13 cellular contexts compared by ENCODE assay signal in the genomic region with DNA sequence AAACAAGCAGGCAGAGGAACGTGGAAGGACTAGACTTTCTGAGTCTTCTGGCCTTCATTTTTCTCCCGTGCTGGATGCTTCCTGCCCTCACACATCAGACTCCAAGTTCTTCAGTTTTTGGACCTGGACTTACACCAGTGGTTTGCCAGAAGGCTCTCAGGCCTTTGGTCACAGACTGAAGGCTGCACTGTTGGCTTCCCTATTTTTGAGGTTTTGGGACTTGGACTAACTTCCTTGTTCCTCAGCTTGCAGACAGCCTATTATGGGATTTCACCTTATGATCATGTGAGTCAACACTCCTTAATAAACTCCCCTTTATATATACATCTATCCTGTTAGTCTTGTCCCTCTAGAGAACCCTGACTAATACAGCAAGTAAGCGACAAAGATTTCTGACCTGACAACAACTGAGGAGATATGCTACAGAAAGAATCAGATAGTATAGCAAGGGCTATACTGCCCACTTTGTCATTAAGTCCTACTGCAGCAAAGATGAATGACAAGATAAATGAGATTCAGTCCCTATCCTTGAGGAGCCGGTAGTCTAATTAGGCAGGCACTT. TPM values are rescaled to one million over a fixed set of nuclear protein-coding genes. Genes with fewer than 3 reads are reported as not detected.
A peak's percentile ranks its signal among the peaks of the same experiment; 100 is the strongest.
DNase-seq lines count a peak whose midpoint lies in the region; ATAC-seq, FAIRE-seq and TF ChIP-seq lines count a peak whose summit lies in the region.
"Had no signal": no experiment of that assay in that cellular context is flagged by ENCODE, and none has a peak within 500 bp of the region (broad histone marks: within the 10 kb centered on the region; RNA-seq: fewer than 3 reads in every experiment).

No MANE protein-coding gene starts in this region.

- no peak overlapping the region for H3K56ac ChIP-seq in IMR-90 (ENCODE audit: extremely low read depth, insufficient read depth, low read length)

- H2AK9ac ChIP-seq in IMR-90 (replicated peaks; ENCODE audit: low read depth, low read length, poor library complexity): no peak overlapping the region

- FAIRE-seq in endothelial cell of umbilical vein (lab: Jason Lieb, UNC): peak; percentile 63
- FAIRE-seq: A204.1, H54 had no signal

- H3K4me3 ChIP-seq in SK-N-SH (ENCODE audit: low read depth in 2 of 2, low read length in 1 of 2) (no peak overlapping the region), IMR-90 (ENCODE audit: insufficient read depth, low read depth, low read length) (no peak overlapping the region), endothelial cell of umbilical vein (replicated peaks in 1 of 3; ENCODE audit: insufficient read depth in 1 of 3, low read depth in 1 of 3, low read length in 3 of 3) (no peak overlapping the region), gastrocnemius medialis (no peak overlapping the region)

- no peak for DNase-seq in SK-N-SH
- no peak for DNase-seq in IMR-90
- DNase-seq in endothelial cell of umbilical vein (ENCODE audit: low read depth, low spot score): no peak
- no peak for DNase-seq in gastrocnemius medialis
- no peak for DNase-seq in GM19240 (ENCODE audit: insufficient read length, low spot score)
- DNase-seq in EL: no peak
- DNase-seq in COR-L47 (lab: John Stamatoyannopoulos, UW): no peak
- DNase-seq: activated gamma-delta T cell treated with Interleukin-2 at 50 U/mL for 16 hours, DND-41, NCI-H187 had no signal

- in situ Hi-C loops in IMR-90 (cut with MboI; ENCODE audit: low sequenced_read_pairs) (no loop called here), gastrocnemius medialis (cut with MboI; ENCODE audit: low sequenced_read_pairs in 4 of 4) (loop anchor here in 1 of 4 donors (25.0 kb wide), 1 partner anchor 252 kb away; no protein-coding TSS in a partner anchor)

- dilution Hi-C loops in IMR-90 (cut with HindIII; ENCODE audit: low sequenced_read_pairs, unreplicated experiment) (no loop called here), endothelial cell of umbilical vein (cut with MboI; ENCODE audit: extremely low pct_ligation_motif_present, low sequenced_read_pairs) (no loop called here)

- H3K9me3 ChIP-seq in SK-N-SH (no peaks in the 10 kb centered on the region), IMR-90 (ENCODE audit: control insufficient read depth, insufficient read depth, low read length) (no peaks in the 10 kb centered on the region), endothelial cell of umbilical vein (replicated peaks; ENCODE audit: control insufficient read depth, insufficient read depth, low read length) (no peaks in the 10 kb centered on the region), gastrocnemius medialis (no peaks in the 10 kb centered on the region)

- H3K79me1 ChIP-seq in IMR-90 (ENCODE audit: low read depth in 1 of 2, low read length in 2 of 2): peaks cover 0 to 57% of the 10 kb centered on the region in 2 experiments; a peak in 2 of 4 replicates

- 91% methylated on average over 4 of the region's 4 CpGs for WGBS in SK-N-SH (ENCODE audit: low lambda C conversion rate)
- WGBS in IMR-90 (ENCODE audit: extremely low coverage in 2 of 2, insufficient read length in 1 of 2), 2 experiments: 80% methylated on average over 3 of the region's 4 CpGs; no CpG with 5 or more reads in 1 of the 2 experiments

- 0 out of 2 replicates have a peak overlapping the region, but pooled peaks have one; percentile 34 for H3K23ac ChIP-seq in IMR-90 (ENCODE audit: low read depth, low read length)

- POLR2A ChIA-PET in SK-N-SH (lab: Yijun Ruan, JAX): no interaction called here
- POLR2A ChIA-PET in IMR-90 (lab: Charles Lee; ENCODE audit: unreplicated experiment): interaction anchor here (0.6 kb wide), 1 partner anchor 263 kb away, joined by 3 read pairs; no protein-coding TSS in a partner anchor
- POLR2A ChIA-PET in endothelial cell of umbilical vein (lab: Charles Lee): no interaction called here

- TF ChIP-seq POLR2A in IMR-90 (IDR thresholded peaks at IDR 0.05; ENCODE audit: low read depth, low read length) (no peak), endothelial cell of umbilical vein (IDR thresholded peaks at IDR 0.05; ENCODE audit: low read depth, low read length) (no peak), gastrocnemius medialis (IDR thresholded peaks at IDR 0.05) (no peak)

- H3K9me2 ChIP-seq in SK-N-SH: no peaks in the 10 kb centered on the region

- H2AFZ ChIP-seq in SK-N-SH (ENCODE audit: low read depth) (no peak overlapping the region), IMR-90 (replicated peaks; ENCODE audit: low read length, poor library complexity) (no peak overlapping the region), endothelial cell of umbilical vein (ENCODE audit: low read depth, low read length) (no peak overlapping the region)

- H2BK20ac ChIP-seq in IMR-90 (ENCODE audit: low read depth, low read length): no peak overlapping the region

- no peak overlapping the region for H2BK15ac ChIP-seq in IMR-90 (ENCODE audit: low read depth, low read length)

- H4K91ac ChIP-seq in IMR-90 (ENCODE audit: insufficient read depth, low read depth, low read length): no peak overlapping the region

- H3K4me1 ChIP-seq in SK-N-SH (ENCODE audit: control insufficient read depth in 1 of 2, insufficient read depth in 2 of 2, low read depth in 1 of 2, low read length in 1 of 2): peaks cover 60 to 67% of the 10 kb centered on the region in 2 experiments
- H3K4me1 ChIP-seq in IMR-90 (ENCODE audit: control insufficient read depth, insufficient read depth, low read length): peaks cover 36% of the 10 kb centered on the region
- peaks cover 46% of the 10 kb centered on the region for H3K4me1 ChIP-seq in endothelial cell of umbilical vein (ENCODE audit: control insufficient read depth, extremely low read depth, insufficient read depth, low read length)
- H3K4me1 ChIP-seq in gastrocnemius medialis: peaks cover 95 to 97% of the 10 kb centered on the region in 2 donors

- H2BK120ac ChIP-seq in IMR-90 (ENCODE audit: low read depth, low read length): no peak overlapping the region

- H4K8ac ChIP-seq in IMR-90 (ENCODE audit: low read depth in 2 of 2, low read length in 2 of 2): no peak overlapping the region

- H4K5ac ChIP-seq in IMR-90 (ENCODE audit: low read depth, low read length): no peak overlapping the region

- H4K20me1 ChIP-seq in SK-N-SH (ENCODE audit: insufficient read depth): peaks cover 100% of the 10 kb centered on the region
- H4K20me1 ChIP-seq in IMR-90 (ENCODE audit: insufficient read depth, low read length): peaks cover 98% of the 10 kb centered on the region
- no peaks in the 10 kb centered on the region for H4K20me1 ChIP-seq in endothelial cell of umbilical vein (replicated peaks; ENCODE audit: control insufficient read depth, extremely low read depth, insufficient read depth, low read length)

- intact Hi-C loops in IMR-90 (cut with micrococcal nuclease): no loop called here
- intact Hi-C loops in endothelial cell of umbilical vein (cut with micrococcal nuclease): no loop called here
- intact Hi-C loops in gastrocnemius medialis (cut with DNase I; ENCODE audit: low total_unique reads): no loop called here

- H2AK5ac ChIP-seq in IMR-90 (ENCODE audit: low read depth, low read length): no peak overlapping the region

- TF ChIP-seq CTCF in SK-N-SH (IDR thresholded peaks at IDR 0.05) (no peak), IMR-90 (conservative IDR thresholded peaks at IDR 0.05; ENCODE audit: low read depth, low read length) (no peak), endothelial cell of umbilical vein (IDR thresholded peaks at IDR 0.05; ENCODE audit: extremely low read depth in 1 of 2, insufficient read depth in 1 of 2, low read depth in 1 of 2, low read length in 2 of 2) (no peak), gastrocnemius medialis (IDR thresholded peaks at IDR 0.05 in 4 of 5, conservative IDR thresholded peaks at IDR 0.05 in 1 of 5) (no peak)

- peaks cover 34% of the 10 kb centered on the region for H3K9me1 ChIP-seq in IMR-90 (ENCODE audit: insufficient read depth, low read length)
- H3K9me1 ChIP-seq in endothelial cell of umbilical vein (replicated peaks; ENCODE audit: control insufficient read depth, extremely low read depth, insufficient read depth, low read length): no peaks in the 10 kb centered on the region

- H3K4me2 ChIP-seq in SK-N-SH: peak overlapping the region; percentile 36
- peak overlapping the region; percentile 18 for H3K4me2 ChIP-seq in IMR-90 (ENCODE audit: low read depth, low read length)
- H3K4me2 ChIP-seq in endothelial cell of umbilical vein (ENCODE audit: insufficient read depth, low read length): no peak overlapping the region

- H3K27ac ChIP-seq in SK-N-SH (ENCODE audit: low read depth in 2 of 2, low read length in 1 of 2): peak overlapping the region; percentile 30 to 34; a peak in 2 of 4 replicates
- peak overlapping the region; percentile 25; the same call in 1 of the 2 replicates for H3K27ac ChIP-seq in IMR-90 (ENCODE audit: insufficient read depth, low read length)
- no peak overlapping the region for H3K27ac ChIP-seq in endothelial cell of umbilical vein (ENCODE audit: insufficient read depth, low read depth, low read length)
- peak overlapping the region; percentile 3 to 56 (median 50) for H3K27ac ChIP-seq in gastrocnemius medialis

- H3K27me3 ChIP-seq in SK-N-SH (ENCODE audit: insufficient read depth) (no peaks in the 10 kb centered on the region), IMR-90 (ENCODE audit: control insufficient read depth, insufficient read depth, low read length) (no peaks in the 10 kb centered on the region), endothelial cell of umbilical vein (ENCODE audit: control insufficient read depth in 2 of 2, insufficient read depth in 2 of 2, low read length in 2 of 2) (no peaks in the 10 kb centered on the region), gastrocnemius medialis (no peaks in the 10 kb centered on the region)

- CTCF ChIA-PET in SK-N-SH (lab: Yijun Ruan, JAX) (interaction anchor here (1.1 to 4.3 kb wide), 2 partner anchors 36 to 249 kb away, joined by 3 to 27 read pairs; no protein-coding TSS in a partner anchor), IMR-90 (lab: Yijun Ruan, JAX) (no interaction called here), endothelial cell of umbilical vein (lab: Charles Lee) (interaction anchor here (1.0 kb wide), 1 partner anchor 10 kb away, joined by 3 read pairs; no protein-coding TSS in a partner anchor)

- BruUV-seq in IMR-90 (replicated peaks; lab: Mats Ljungman, UMichigan) (no TSS peak), endothelial cell of umbilical vein (replicated peaks; lab: Mats Ljungman, UMichigan) (no TSS peak)

- H3K36me3 ChIP-seq in SK-N-SH (replicated peaks in 1 of 2; ENCODE audit: control insufficient read depth in 1 of 2, insufficient read depth in 2 of 2, low read length in 1 of 2): peaks cover 72 to 87% of the 10 kb centered on the region in 2 experiments
- peaks cover 54% of the 10 kb centered on the region for H3K36me3 ChIP-seq in IMR-90 (ENCODE audit: control insufficient read depth, insufficient read depth, low read length)
- H3K36me3 ChIP-seq in endothelial cell of umbilical vein (ENCODE audit: control insufficient read depth in 2 of 2, extremely low read depth in 1 of 2, insufficient read depth in 2 of 2, low read length in 2 of 2): peaks cover 0 to 2% of the 10 kb centered on the region in 2 experiments
- H3K36me3 ChIP-seq in gastrocnemius medialis: no peaks in the 10 kb centered on the region

- H3F3A ChIP-seq in SK-N-SH (replicated peaks; ENCODE audit: insufficient read depth): peaks cover 23% of the 10 kb centered on the region

- H2BK5ac ChIP-seq in IMR-90 (ENCODE audit: low read depth, low read length, poor library complexity, severe bottlenecking): no peak overlapping the region

- TF ChIP-seq EP300 in SK-N-SH (IDR thresholded peaks at IDR 0.05; ENCODE audit: borderline replicate concordance in 1 of 2, low read depth in 1 of 2, low read length in 1 of 2): no peak

- no peak overlapping the region; the same call in 1 of the 2 replicates for H3K14ac ChIP-seq in IMR-90 (replicated peaks; ENCODE audit: low read depth, low read length)

- H3K9ac ChIP-seq in SK-N-SH (no peak overlapping the region), IMR-90 (ENCODE audit: low read depth, low read length) (no peak overlapping the region), endothelial cell of umbilical vein (replicated peaks; ENCODE audit: extremely low read depth, insufficient read depth, low read length) (no peak overlapping the region)

- no peak for TF ChIP-seq RAD21 in SK-N-SH (IDR thresholded peaks at IDR 0.05; ENCODE audit: low read length)
- TF ChIP-seq RAD21 in IMR-90 (IDR thresholded peaks at IDR 0.05; ENCODE audit: low read length): no peak

- H3K4ac ChIP-seq in IMR-90 (ENCODE audit: low read depth, low read length): no peak overlapping the region

- ATAC-seq in SK-N-SH treated with all-trans-retinoic acid at 6 μM for 48 hours (no peak), IMR-90 (ENCODE audit: low read depth) (peak; percentile 3; the same call in 1 of the 2 replicates), gastrocnemius medialis (no peak)

- peaks cover 100% of the 10 kb centered on the region for H3K79me2 ChIP-seq in SK-N-SH (ENCODE audit: insufficient read depth)
- peaks cover 100% of the 10 kb centered on the region for H3K79me2 ChIP-seq in endothelial cell of umbilical vein (ENCODE audit: control insufficient read depth, insufficient read depth, low read length)

- H3K18ac ChIP-seq in IMR-90 (ENCODE audit: low read depth, low read length): no peak overlapping the region

RNA-seq across cellular contexts. Expression of a gene that starts 7.2 kb away (rescaled TPM):
- polyA plus RNA-seq in SK-N-SH (2012; rRNA removed) (87.5 and 105 TPM in 2 replicates), IMR-90 (2012; rRNA removed) (177 and 193 TPM in 2 replicates), endothelial cell of umbilical vein (14.6 and 14.9 TPM in 2 replicates)
- polyA plus RNA-seq in SK-N-SH (2012; cell fraction: cytosol; rRNA removed): 92.7 and 103 TPM in 2 replicates
- polyA plus RNA-seq in SK-N-SH (2012; cell fraction: nucleus; rRNA removed): 70.1 and 83.8 TPM in 2 replicates
- total RNA-seq in IMR-90 (2012; rRNA removed) (152 and 167 TPM in 2 replicates), endothelial cell of umbilical vein (40.2 and 54.7 TPM in 2 replicates), gastrocnemius medialis (10 to 100 TPM; 20.0 to 90.6 (median 57.2) TPM)
- polyA plus RNA-seq in IMR-90 (2012; cell fraction: cytosol; rRNA removed): 71.7 and 119 TPM in 2 replicates
- polyA plus RNA-seq in IMR-90 (2012; cell fraction: nucleus; rRNA removed; ENCODE audit: low replicate concordance): 63.1 and 123 TPM in 2 replicates
- polyA plus RNA-seq in endothelial cell of umbilical vein (2011; cell fraction: cytosol; rRNA removed): 23.3 and 25.2 TPM in 2 replicates
- 20.4 and 27.5 TPM in 2 replicates for polyA plus RNA-seq in endothelial cell of umbilical vein (2011; cell fraction: nucleus; rRNA removed)
- polyA plus RNA-seq in endothelial cell of umbilical vein (2012): 12.7 and 22.3 TPM in 2 replicates
- 21.0 and 23.1 TPM in 2 replicates for polyA minus RNA-seq in endothelial cell of umbilical vein
- 1.1 TPM for polyA minus RNA-seq in endothelial cell of umbilical vein (2011; cell fraction: cytosol; rRNA and poly(A)+ RNA removed)
- polyA minus RNA-seq in endothelial cell of umbilical vein (2011; cell fraction: nucleus; rRNA and poly(A)+ RNA removed): 19.4 and 31.1 TPM in 2 replicates
